19 cellular contexts compared by ENCODE assay signal in genomic region chr1:203403586-203403985, GRCh38. TPM values are rescaled to one million over a fixed set of nuclear protein-coding genes. Genes with fewer than 3 reads are reported as not detected.
DNase-seq lines count a peak whose midpoint lies in the region; ATAC-seq and TF ChIP-seq lines count a peak whose summit lies in the region.
"Had no signal": no experiment of that assay in that cellular context is flagged by ENCODE, and none has a peak within 500 bp of the region (broad histone marks: within the 10 kb centered on the region; RNA-seq: fewer than 3 reads in every experiment).

No MANE protein-coding gene starts in this region.

- H3K36me3 Mint-ChIP-seq in HFFc6 (ENCODE audit: low read depth), result no peaks in the 10 kb centered on the region
- no peaks in the 10 kb centered on the region for H3K36me3 Mint-ChIP-seq in dendritic cell treated with granulocyte-macrophage colony-stimulating factor and Interleukin-4, amounts not matched to agents 40 ng/mL and 50 ng/mL, for 4 days (ENCODE audit: low read depth)
- H3K36me3 Mint-ChIP-seq: activated CD8-positive, alpha-beta memory T cell treated with anti-CD3 and anti-CD28 coated beads, Interleukin-2, amount 10 ng/mL, durations not matched to agents 7 days and 5 days had no signal

- TF ChIP-seq CTCF in HFFc6 (IDR thresholded peaks at IDR 0.05), result no peak
- TF ChIP-seq CTCF in thoracic aorta (IDR thresholded peaks at IDR 0.05), result no peak
- no peak for TF ChIP-seq CTCF in GM20000 (IDR thresholded peaks at IDR 0.05; ENCODE audit: extremely low read depth, missing control alignments)

- H3K27me3 ChIP-seq in muscle layer of duodenum (ENCODE audit: low read depth, low read length), result no peaks in the 10 kb centered on the region
- no peaks in the 10 kb centered on the region for H3K27me3 ChIP-seq in thoracic aorta (replicated peaks; ENCODE audit: insufficient read depth)

- H3K4me1 Mint-ChIP-seq in HFFc6 (ENCODE audit: low read depth), result peaks cover 48% of the 10 kb centered on the region
- peaks cover 59% of the 10 kb centered on the region for H3K4me1 Mint-ChIP-seq in dendritic cell treated with granulocyte-macrophage colony-stimulating factor and Interleukin-4, amounts not matched to agents 40 ng/mL and 50 ng/mL, for 4 days (ENCODE audit: low read depth)
- H3K4me1 Mint-ChIP-seq: activated CD8-positive, alpha-beta memory T cell treated with anti-CD3 and anti-CD28 coated beads, Interleukin-2, amount 10 ng/mL, durations not matched to agents 7 days and 5 days had no signal

- H3K4me1 ChIP-seq in muscle layer of duodenum (ENCODE audit: control insufficient read depth in 1 of 2, insufficient read depth in 2 of 2, low read length in 2 of 2), result peaks cover 19 to 36% of the 10 kb centered on the region in 2 donors
- H3K4me1 ChIP-seq in thoracic aorta (ENCODE audit: control insufficient read depth in 1 of 2, low read depth in 2 of 2), result peaks cover 22 to 72% of the 10 kb centered on the region in 2 donors

- no peak overlapping the region for H3K4me3 ChIP-seq in muscle layer of duodenum (ENCODE audit: low read depth in 1 of 2, low read length in 2 of 2)
- H3K4me3 ChIP-seq in thoracic aorta, result no peak overlapping the region

- no peaks in the 10 kb centered on the region for H3K9me3 Mint-ChIP-seq in HFFc6
- H3K9me3 Mint-ChIP-seq in dendritic cell treated with granulocyte-macrophage colony-stimulating factor and Interleukin-4, amounts not matched to agents 40 ng/mL and 50 ng/mL, for 4 days, result no peaks in the 10 kb centered on the region
- H3K9me3 Mint-ChIP-seq: T-helper 2 cell treated with Interferon-gamma antibody and Interleukin-4, amounts not matched to agents 5 μg/mL and 100 μg/mL, for 36 hours had no signal

- H3K27me3 Mint-ChIP-seq in HFFc6 (ENCODE audit: insufficient read depth), result peaks cover 4% of the 10 kb centered on the region
- peaks cover under 1% of the 10 kb centered on the region for H3K27me3 Mint-ChIP-seq in dendritic cell treated with granulocyte-macrophage colony-stimulating factor and Interleukin-4, amounts not matched to agents 40 ng/mL and 50 ng/mL, for 4 days

- peak overlapping the region; percentile 27; the same call in 1 of the 2 replicates for H3K27ac Mint-ChIP-seq in HFFc6
- H3K27ac Mint-ChIP-seq in dendritic cell treated with granulocyte-macrophage colony-stimulating factor and Interleukin-4, amounts not matched to agents 40 ng/mL and 50 ng/mL, for 4 days, result peak overlapping the region; percentile 77
- H3K27ac Mint-ChIP-seq: activated CD8-positive, alpha-beta memory T cell treated with anti-CD3 and anti-CD28 coated beads, Interleukin-2, amount 10 ng/mL, durations not matched to agents 7 days and 5 days; T-helper 2 cell treated with Interferon-gamma antibody and Interleukin-4, amounts not matched to agents 5 μg/mL and 100 μg/mL, for 36 hours had no signal

- H3K36me3 ChIP-seq in muscle layer of duodenum (ENCODE audit: control insufficient read depth in 1 of 2, insufficient read depth in 2 of 2, low read length in 2 of 2) (no peaks in the 10 kb centered on the region), thoracic aorta (no peaks in the 10 kb centered on the region)

- H3K9me3 ChIP-seq in muscle layer of duodenum (ENCODE audit: control insufficient read depth in 1 of 2, low read length in 2 of 2) (no peaks in the 10 kb centered on the region), thoracic aorta (no peaks in the 10 kb centered on the region)

- no peak for DNase-seq in HFFc6
- no peak for DNase-seq in thoracic aorta (ENCODE audit: low spot score)
- no peak for DNase-seq in SIG-M5 treated with dmso at 0.1 percent for 504 hours (lab: John Stamatoyannopoulos, UW; ENCODE audit: unreplicated experiment)
- DNase-seq in GM20000 (ENCODE audit: low spot score), result no peak
- DNase-seq: activated CD4-positive, CD25-positive, alpha-beta regulatory T cell treated with anti-CD3 and anti-CD28 coated beads, Interleukin-2, amount 50 U/mL, for 72 hours; activated CD8-positive, alpha-beta memory T cell treated with anti-CD3 and anti-CD28 coated beads, Interleukin-2, amount 10 ng/mL, durations not matched to agents 7 days and 5 days; activated effector memory CD4-positive, alpha-beta T cell treated with Interleukin-2 at 50 U/mL for 16 hours; amygdala; Kasumi-1; NCI-H1417 treated with DMSO at 0.1 percent for 48 hours; NCI-H446; occipital lobe; SHP77 treated with DMSO at 0.1 percent for 48 hours; stimulated activated naive CD4-positive, alpha-beta T cell had no signal

- H3K4me3 Mint-ChIP-seq in HFFc6, result no peak overlapping the region
- H3K4me3 Mint-ChIP-seq in dendritic cell treated with granulocyte-macrophage colony-stimulating factor and Interleukin-4, amounts not matched to agents 40 ng/mL and 50 ng/mL, for 4 days, result no peak overlapping the region
- H3K4me3 Mint-ChIP-seq: activated CD8-positive, alpha-beta memory T cell treated with anti-CD3 and anti-CD28 coated beads, Interleukin-2, amount 10 ng/mL, durations not matched to agents 7 days and 5 days; T-helper 2 cell treated with Interferon-gamma antibody and Interleukin-4, amounts not matched to agents 5 μg/mL and 100 μg/mL, for 36 hours had no signal

- intact Hi-C loops in dendritic cell treated with granulocyte-macrophage colony-stimulating factor and Interleukin-4, amounts not matched to agents 40 ng/mL and 50 ng/mL, for 4 days (cut with micrococcal nuclease), result no loop called here

- H3K27ac ChIP-seq in muscle layer of duodenum (ENCODE audit: low read length) (peak overlapping the region; percentile 70), thoracic aorta (peak overlapping the region; percentile 60 to 81)

- ATAC-seq in thoracic aorta (ENCODE audit: insufficient number of reproducible peaks, low FRiP score, low read depth), result no peak
- ATAC-seq in GM18517 (IDR thresholded peaks at IDR 0.05; ENCODE audit: unreplicated experiment), result no peak
- ATAC-seq: activated CD8-positive, alpha-beta memory T cell treated with anti-CD3 and anti-CD28 coated beads, Interleukin-2, amount 10 ng/mL, durations not matched to agents 7 days and 5 days had no signal

RNA-seq across cellular contexts. Expression of gene FMOD, which starts 52.7 kb away (rescaled TPM):
- total RNA-seq in HFFc6 (2021; fragmentation: NEBNext Ultra II Directional; extraction: Animal tissue kit (Norgen Biotek cat#: 25700)), result under 1 TPM; 0.19 to 0.66 (median 0.34) TPM
- total RNA-seq in thoracic aorta, result 100 to 1,000 TPM; 190 to 438 TPM
- total RNA-seq: mononuclear cell had no signal

Comparison
In these comparisons a context has a peak if more than half of its experiments do, and no peak if none do; other contexts are left out.
1. RNA of gene FMOD, which starts 52.7 kb away (total RNA-seq): 190 to 438 TPM in thoracic aorta; 0.19 to 0.66 TPM in HFFc6; every median in the first group is over 100 times any median in the second.